11 cellular contexts compared by ENCODE assay signal in genomic region chrX:30812326-30812725, GRCh38.
DNase-seq lines count a peak whose midpoint lies in the region; ATAC-seq and TF ChIP-seq lines count a peak whose summit lies in the region.
"Had no signal": no experiment of that assay in that cellular context is flagged by ENCODE, and none has a peak within 500 bp of the region (broad histone marks: within the 10 kb centered on the region; RNA-seq: fewer than 3 reads in every experiment).

No MANE protein-coding gene starts in this region.

- H3K4me1 ChIP-seq in smooth muscle cell (ENCODE audit: low read depth): no peaks in the 10 kb centered on the region

- H3K4me3 ChIP-seq in SU-DHL-6 (ENCODE audit: insufficient read depth, low read length, poor library complexity, severe bottlenecking) (no peak overlapping the region), smooth muscle cell (no peak overlapping the region)
- H3K4me3 ChIP-seq: lung had no signal

- H3K4me2 ChIP-seq in SU-DHL-6 (ENCODE audit: low read depth, low read length, poor library complexity, severe bottlenecking) (peak overlapping the region; percentile 26), smooth muscle cell (no peak overlapping the region)

- H2AFZ ChIP-seq in SU-DHL-6 (ENCODE audit: low read depth, low read length, severe bottlenecking) (peak overlapping the region; percentile 68), smooth muscle cell (ENCODE audit: low read depth) (no peak overlapping the region)

- no peaks in the 10 kb centered on the region for H3K4me1 Mint-ChIP-seq in activated CD8-positive, alpha-beta T cell treated with anti-CD3 and anti-CD28 coated beads, Interleukin-2, amount 10 ng/mL, durations not matched to agents 7 days and 5 days (ENCODE audit: low read depth)

- peak; percentile 99 for ATAC-seq in GM19025 (IDR thresholded peaks at IDR 0.05; ENCODE audit: low read depth, unreplicated experiment)
- peak; percentile 84 for ATAC-seq in HG02571 (IDR thresholded peaks at IDR 0.05; ENCODE audit: unreplicated experiment)
- ATAC-seq in HG03378 (IDR thresholded peaks at IDR 0.05; ENCODE audit: unreplicated experiment): peak; percentile 98
- no peak for ATAC-seq in activated CD8-positive, alpha-beta T cell treated with anti-CD3 and anti-CD28 coated beads, Interleukin-2, amount 10 ng/mL, durations not matched to agents 7 days and 5 days
- ATAC-seq: PC-3 had no signal

- TF ChIP-seq CTCF in SU-DHL-6 (IDR thresholded peaks at IDR 0.05; ENCODE audit: insufficient read depth, low read length, poor library complexity, severe bottlenecking): no peak
- no peak for TF ChIP-seq CTCF in smooth muscle cell (IDR thresholded peaks at IDR 0.05; ENCODE audit: borderline replicate concordance, insufficient read depth, poor library complexity, severe bottlenecking)

- no peaks in the 10 kb centered on the region for H3K27me3 Mint-ChIP-seq in activated CD8-positive, alpha-beta T cell treated with anti-CD3 and anti-CD28 coated beads, Interleukin-2, amount 10 ng/mL, durations not matched to agents 7 days and 5 days (ENCODE audit: low read depth)

- POLR2A ChIA-PET in activated CD8-positive, alpha-beta T cell treated with anti-CD3 and anti-CD28 coated beads, Interleukin-2, amount 10 ng/mL, durations not matched to agents 7 days and 5 days (lab: Charles Lee): no interaction called here

- no peaks in the 10 kb centered on the region for H3K9me3 ChIP-seq in SU-DHL-6 (ENCODE audit: insufficient read depth, low read length)
- no peaks in the 10 kb centered on the region for H3K9me3 ChIP-seq in smooth muscle cell (replicated peaks; ENCODE audit: low read depth)

- H3K4me3 Mint-ChIP-seq in activated CD8-positive, alpha-beta T cell treated with anti-CD3 and anti-CD28 coated beads, Interleukin-2, amount 10 ng/mL, durations not matched to agents 7 days and 5 days: no peak overlapping the region

- no peaks in the 10 kb centered on the region for H3K9me3 Mint-ChIP-seq in activated CD8-positive, alpha-beta T cell treated with anti-CD3 and anti-CD28 coated beads, Interleukin-2, amount 10 ng/mL, durations not matched to agents 7 days and 5 days (ENCODE audit: insufficient read depth)

- H3K36me3 ChIP-seq in SU-DHL-6 (ENCODE audit: low read length) (no peaks in the 10 kb centered on the region), smooth muscle cell (ENCODE audit: low read depth) (no peaks in the 10 kb centered on the region)

- H3K27ac ChIP-seq in SU-DHL-6 (ENCODE audit: low read depth, low read length) (peak overlapping the region; percentile 42; the same call in 1 of the 2 replicates), smooth muscle cell (ENCODE audit: low read depth) (no peak overlapping the region)

- H3K79me2 ChIP-seq in SU-DHL-6 (ENCODE audit: insufficient read depth, low read length) (no peaks in the 10 kb centered on the region), smooth muscle cell (ENCODE audit: low read depth) (no peaks in the 10 kb centered on the region)

- no peak overlapping the region for H3K9ac ChIP-seq in SU-DHL-6 (ENCODE audit: low read length)
- H3K9ac ChIP-seq in smooth muscle cell (ENCODE audit: low read depth): no peak overlapping the region

- no peaks in the 10 kb centered on the region for H3K36me3 Mint-ChIP-seq in activated CD8-positive, alpha-beta T cell treated with anti-CD3 and anti-CD28 coated beads, Interleukin-2, amount 10 ng/mL, durations not matched to agents 7 days and 5 days (ENCODE audit: low read depth)

- H4K20me1 ChIP-seq in SU-DHL-6 (ENCODE audit: low read depth, low read length) (no peaks in the 10 kb centered on the region), smooth muscle cell (ENCODE audit: low read depth) (no peaks in the 10 kb centered on the region)

- H3F3A ChIP-seq in SU-DHL-6 (ENCODE audit: insufficient read depth): no peaks in the 10 kb centered on the region
- no peaks in the 10 kb centered on the region for H3F3A ChIP-seq in smooth muscle cell (ENCODE audit: low read depth)

- H3K27ac Mint-ChIP-seq in activated CD8-positive, alpha-beta T cell treated with anti-CD3 and anti-CD28 coated beads, Interleukin-2, amount 10 ng/mL, durations not matched to agents 7 days and 5 days: no peak overlapping the region

- CTCF ChIA-PET in activated CD8-positive, alpha-beta T cell treated with anti-CD3 and anti-CD28 coated beads, Interleukin-2, amount 10 ng/mL, durations not matched to agents 7 days and 5 days (lab: Charles Lee): interaction anchor here (1.1 kb wide), 1 partner anchor 72 kb away, joined by 4 read pairs; no protein-coding TSS in a partner anchor

- no peaks in the 10 kb centered on the region for H3K27me3 ChIP-seq in SU-DHL-6 (ENCODE audit: low read length)
- H3K27me3 ChIP-seq in smooth muscle cell (ENCODE audit: low read depth): no peaks in the 10 kb centered on the region

- H3K9me2 ChIP-seq in SU-DHL-6 (replicated peaks; ENCODE audit: insufficient read depth, low read length): no peaks in the 10 kb centered on the region

- DNase-seq in HT-29 (ENCODE audit: low spot score) (no peak), T-helper 1 cell (no peak), smooth muscle cell (lab: John Stamatoyannopoulos, UW; ENCODE audit: unreplicated experiment) (no peak)
- no peak for DNase-seq in activated CD8-positive, alpha-beta T cell treated with anti-CD3 and anti-CD28 coated beads, Interleukin-2, amount 10 ng/mL, durations not matched to agents 7 days and 5 days
- DNase-seq: activated effector memory CD4-positive, alpha-beta T cell treated with Interleukin-2 at 50 U/mL for 16 hours; PC-3 had no signal

- WGBS in smooth muscle cell (ENCODE audit: low lambda C conversion rate): 50% methylated on average over 1 of the region's 1 CpG
